27 cellular contexts compared by ENCODE assay signal in the genomic region with DNA sequence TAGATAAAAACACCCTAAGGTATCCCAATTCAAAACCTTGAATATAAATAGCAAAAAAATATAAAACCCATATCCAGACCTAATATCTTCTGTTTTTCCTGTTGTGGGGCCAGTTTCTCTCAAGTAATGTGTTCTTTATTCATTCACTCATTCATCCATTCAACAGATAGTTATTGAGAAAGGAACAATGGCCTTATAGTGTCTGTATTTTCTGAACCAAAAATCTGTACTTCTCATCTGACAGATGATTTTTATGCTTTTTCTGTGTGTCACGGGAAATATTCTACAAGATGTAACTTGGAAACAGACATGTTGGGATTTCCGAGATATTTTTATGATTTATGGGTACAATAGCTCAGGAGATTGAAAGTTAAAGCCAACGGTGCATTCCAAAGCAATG. TPM values are rescaled to one million over a fixed set of nuclear protein-coding genes. Genes with fewer than 3 reads are reported as not detected.
A peak's percentile ranks its signal among the peaks of the same experiment; 100 is the strongest.
DNase-seq lines count a peak whose midpoint lies in the region; ATAC-seq, FAIRE-seq and TF ChIP-seq lines count a peak whose summit lies in the region.
"Had no signal": no experiment of that assay in that cellular context is flagged by ENCODE, and none has a peak within 500 bp of the region (broad histone marks: within the 10 kb centered on the region; RNA-seq: fewer than 3 reads in every experiment).

No MANE protein-coding gene starts in this region.

- intact Hi-C loops in dorsolateral prefrontal cortex (cut with DNase I), result no loop called here

- no peak overlapping the region for H3K27ac ChIP-seq in dorsolateral prefrontal cortex
- H3K27ac ChIP-seq: BLaER1 had no signal

- H3K27me3 ChIP-seq in dorsolateral prefrontal cortex, result peaks cover 0 to 5% (median 0%) of the 10 kb centered on the region in 45 donors
- H3K27me3 ChIP-seq: BE2C, BLaER1 had no signal

- no peak for FAIRE-seq in GM19239 (lab: Jason Lieb, UNC)
- FAIRE-seq: A204.1, D721Med, G401.6, GM12878, GM12892, GM18507 had no signal

- TF ChIP-seq CTCF in dorsolateral prefrontal cortex (IDR thresholded peaks at IDR 0.05 in 54 of 56, conservative IDR thresholded peaks at IDR 0.05 in 2 of 56; ENCODE audit: low read depth in 1 of 56, partially characterized antibody in 56 of 56), result no peak

- in situ Hi-C loops in SK-MEL-5 (cut with HindIII; ENCODE audit: low pct_unique_long_range_greater_than_20kb, low sequenced_read_pairs), result no loop called here

- DNase-seq in SK-MEL-5 (ENCODE audit: low read depth, low spot score), result peak; percentile 76
- peak; percentile 20 for DNase-seq in globus pallidus (ENCODE audit: low spot score)
- DNase-seq in pons (ENCODE audit: low spot score), result peak; percentile 52
- no peak for DNase-seq in GM19239 (ENCODE audit: insufficient read length, low spot score)
- no peak for DNase-seq in dorsolateral prefrontal cortex
- DNase-seq: 8988T; ACHN; BE2C; C1 segment of cervical spinal cord; Calu3; CD4-positive, alpha-beta memory T cell; CD4-positive, CD25-positive, alpha-beta regulatory T cell; CD8-positive, alpha-beta memory T cell; DMS79 treated with DMSO at 0.1 percent for 48 hours; GF-D8 had no signal

- ATAC-seq in HG02973 (IDR thresholded peaks at IDR 0.05; ENCODE audit: unreplicated experiment), result no peak
- ATAC-seq: GM12878 had no signal

- H3K4me3 ChIP-seq in dorsolateral prefrontal cortex, result no peak overlapping the region
- H3K4me3 ChIP-seq: BLaER1, GM12878 had no signal

RNA-seq across cellular contexts. Expression of gene ACOD1, which starts 5.6 kb away (rescaled TPM):
- not detected in 2 replicates for total RNA-seq in SK-MEL-5 (2014; rRNA removed; shearing (Covaris generic))
- polyA plus RNA-seq in SK-MEL-5 (2015; cell fraction: cytosol; rRNA removed), result not detected in 2 replicates
- not detected in 2 replicates for polyA plus RNA-seq in SK-MEL-5 (2015; cell fraction: nucleus; rRNA removed)
- total RNA-seq in dorsolateral prefrontal cortex, result not detected
- total RNA-seq: A673; Caco-2; Calu3; CD4-positive, alpha-beta memory T cell; CD4-positive, CD25-positive, alpha-beta regulatory T cell; CD8-positive, alpha-beta memory T cell; GM12878 had no signal
- polyA plus RNA-seq: AG04450; CD14-positive monocyte; CD4-positive, alpha-beta memory T cell; CD4-positive, CD25-positive, alpha-beta regulatory T cell; CD8-positive, alpha-beta memory T cell; GM12878 had no signal

RNA-seq across cellular contexts. Expression of gene CLN5, which starts 38.0 kb away (rescaled TPM):
- 65.5 and 74.6 TPM in 2 replicates for total RNA-seq in SK-MEL-5 (2014; rRNA removed; shearing (Covaris generic))
- 31.4 and 32.4 TPM in 2 replicates for polyA plus RNA-seq in SK-MEL-5 (2015; cell fraction: cytosol; rRNA removed)
- 30.0 and 38.4 TPM in 2 replicates for polyA plus RNA-seq in SK-MEL-5 (2015; cell fraction: nucleus; rRNA removed)
- total RNA-seq in dorsolateral prefrontal cortex, result 10 to 100 TPM; 15.1 to 34.3 (median 21.5) TPM

Comparison
In these comparisons a context has a peak if more than half of its experiments do, and no peak if none do; other contexts are left out.
1. DNase-seq: peak in SK-MEL-5 (single experiment), globus pallidus (single experiment) and pons (single experiment); none in GM19239 (single experiment) and dorsolateral prefrontal cortex (0 of 10).